Comparison of ENCODE assay signal across 11 cellular contexts in the genomic region with DNA sequence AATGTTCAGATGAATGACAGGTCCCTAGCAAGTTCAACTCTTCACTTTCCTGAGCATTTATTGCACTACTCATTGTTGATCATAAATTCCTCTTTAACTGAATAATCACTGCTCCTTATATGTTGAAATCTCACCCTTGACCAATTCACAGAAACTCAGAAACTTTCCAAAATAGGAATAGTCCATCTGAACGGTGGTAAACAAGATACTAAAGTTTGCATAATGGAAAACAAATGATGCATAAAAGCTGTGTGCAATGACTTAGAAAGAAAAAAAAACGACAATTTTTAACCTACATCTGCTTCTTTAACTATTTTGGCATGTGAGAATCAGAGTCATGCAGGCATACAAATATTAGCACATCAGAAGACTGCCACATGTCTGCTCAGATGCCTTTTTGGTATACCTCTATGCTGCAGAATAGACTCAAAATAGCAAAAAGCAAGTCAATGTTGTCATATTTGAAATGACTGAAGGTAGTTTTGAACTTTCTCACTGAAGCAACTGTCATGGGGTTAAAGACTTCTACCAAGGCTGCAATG. TPM values are rescaled to one million over a fixed set of nuclear protein-coding genes. Genes with fewer than 3 reads are reported as not detected.
DNase-seq lines count a peak whose midpoint lies in the region; ATAC-seq, FAIRE-seq and TF ChIP-seq lines count a peak whose summit lies in the region.
"Had no signal": no experiment of that assay in that cellular context is flagged by ENCODE, and none has a peak within 500 bp of the region (broad histone marks: within the 10 kb centered on the region; RNA-seq: fewer than 3 reads in every experiment).

No MANE protein-coding gene starts in this region.

- H3K4me3 ChIP-seq in GM12865 (ENCODE audit: low read depth, low read length), result no peak overlapping the region

- TF ChIP-seq CTCF in GM12865 (IDR thresholded peaks at IDR 0.05; ENCODE audit: insufficient read depth, low read depth, low read length, missing control alignments), result no peak

- no peak for FAIRE-seq in frontal cortex (lab: Jason Lieb, UNC)
- FAIRE-seq: RCC 7860 had no signal

- DNase-seq in GM12865 (ENCODE audit: low read depth) (peak; percentile 88), NCI-H1694 treated with DMSO at 0.1 percent for 48 hours (lab: John Stamatoyannopoulos, UW) (peak; percentile 49), frontal cortex (ENCODE audit: low spot score in 2 of 2) (no peak), putamen (ENCODE audit: low spot score) (no peak), NCI-H510A (lab: John Stamatoyannopoulos, UW) (no peak)
- no peak for DNase-seq in effector CD4-positive, alpha-beta T cell

- ATAC-seq in GM19438 (IDR thresholded peaks at IDR 0.05; ENCODE audit: low read depth, unreplicated experiment) (peak; percentile 86), HG02943 (IDR thresholded peaks at IDR 0.05; ENCODE audit: low read depth, unreplicated experiment) (peak; percentile 82)
- ATAC-seq: left lobe of liver had no signal

RNA-seq across cellular contexts. Expression of a gene that starts 34.8 kb away (rescaled TPM):
- under 0.01 TPM for total RNA-seq in frontal cortex
- total RNA-seq: left lobe of liver, M059J had no signal

Comparison
In these comparisons a context has a peak if more than half of its experiments do, and no peak if none do; other contexts are left out.
1. DNase-seq: peak in GM12865 (single experiment) and NCI-H1694 treated with DMSO at 0.1 percent for 48 hours (single experiment); none in effector CD4-positive, alpha-beta T cell (single experiment), frontal cortex (0 of 2), putamen (single experiment) and NCI-H510A (single experiment).